ENCODE assay signal across 19 cellular contexts in genomic region chr11:131677832-131678470, GRCh38.
"Had no signal": no experiment of that assay in that cellular context is flagged by ENCODE, and none has a peak within 500 bp of the region (broad histone marks: within the 10 kb centered on the region; RNA-seq: fewer than 3 reads in every experiment).

No MANE protein-coding gene starts in this region.

- H3K27ac ChIP-seq: dorsolateral prefrontal cortex, gastrocnemius medialis, neutrophil, pancreas, right lobe of liver, suprapubic skin, transverse colon, upper lobe of right lung, uterus had no signal

- H3K27me3 ChIP-seq: dorsolateral prefrontal cortex, gastrocnemius medialis, right lobe of liver, transverse colon, uterus had no signal

- H3K36me3 ChIP-seq: gastrocnemius medialis, neutrophil, pancreas, right lobe of liver, suprapubic skin, transverse colon, upper lobe of right lung, uterus had no signal

- FAIRE-seq: colon, kidney, pancreas had no signal

- H3K4me1 ChIP-seq: gastrocnemius medialis, pancreas, right lobe of liver, upper lobe of right lung, uterus had no signal

- H3K4me3 ChIP-seq: dorsolateral prefrontal cortex, gastrocnemius medialis, pancreas, right lobe of liver, suprapubic skin, transverse colon, upper lobe of right lung, uterus had no signal

- H3K9me3 ChIP-seq: gastrocnemius medialis, neutrophil, pancreas, right lobe of liver, suprapubic skin, transverse colon, upper lobe of right lung, uterus had no signal

- ATAC-seq: gastrocnemius medialis; left lobe of liver; naive thymus-derived CD8-positive, alpha-beta T cell; pancreas; right lobe of liver; stimulated activated memory B cell treated with anti-CD40 and anti-IgM and Interleukin-4, amounts not matched to agents 10 μg/mL and 1 μg/mL and 100 μg/mL, for 72 hours; upper lobe of right lung had no signal

- DNase-seq: dorsolateral prefrontal cortex; effector CD4-positive, alpha-beta T cell; foreskin fibroblast; gastrocnemius medialis; kidney; mesenchymal stem cell; naive thymus-derived CD8-positive, alpha-beta T cell; pancreas; right lobe of liver; stimulated activated CD4-positive, alpha-beta T cell treated with anti-CD3 and anti-CD28 coated beads, Interleukin-2, amount 100 ng/mL, for 24 hours; stimulated activated CD4-positive, alpha-beta T cell treated with anti-CD3 and anti-CD28 coated beads, Interleukin-4, amount 100 ng/mL, for 24 hours; transverse colon; upper lobe of right lung; uterus had no signal
